ENCODE assay signal across 8 cellular contexts in genomic region chr15:78709263-78709882, GRCh38.
DNase-seq lines count a peak whose midpoint lies in the region; ATAC-seq and TF ChIP-seq lines count a peak whose summit lies in the region.

No MANE protein-coding gene starts in this region.

- peak; percentile 71 for ATAC-seq in HG02885 (IDR thresholded peaks at IDR 0.05; ENCODE audit: poor library complexity, unreplicated experiment)
- peak; percentile 99 for ATAC-seq in activated CD8-positive, alpha-beta T cell treated with anti-CD3 and anti-CD28 coated beads for 36 hours
- no peak for ATAC-seq in HG02884 (IDR thresholded peaks at IDR 0.05; ENCODE audit: unreplicated experiment)

- intact Hi-C loops in activated CD8-positive, alpha-beta T cell treated with anti-CD3 and anti-CD28 coated beads for 36 hours (cut with micrococcal nuclease): loop anchor here (2.0 to 10.0 kb wide), 3 partner anchors 72 to 385 kb away; no protein-coding TSS in a partner anchor

- POLR2A ChIA-PET in activated CD8-positive, alpha-beta T cell treated with anti-CD3 and anti-CD28 coated beads for 36 hours (lab: Charles Lee): no interaction called here

- no peaks in the 10 kb centered on the region for H3K9me3 Mint-ChIP-seq in activated CD8-positive, alpha-beta T cell treated with anti-CD3 and anti-CD28 coated beads for 36 hours

- peak; percentile 12 for DNase-seq in DMS53 treated with DMSO at 0.1 percent for 48 hours (lab: John Stamatoyannopoulos, UW; ENCODE audit: unreplicated experiment)
- peak; percentile 44 to 84 for DNase-seq in NCI-H526 (lab: John Stamatoyannopoulos, UW)
- peak; percentile 75 for DNase-seq in activated CD8-positive, alpha-beta T cell treated with anti-CD3 and anti-CD28 coated beads for 36 hours
- peak; percentile 48 for DNase-seq in effector CD4-positive, alpha-beta T cell
- DNase-seq in mesenteric fat pad (ENCODE audit: low spot score): peak; percentile 94
- peak; percentile 40 to 42 for DNase-seq in stimulated activated CD8-positive, alpha-beta memory T cell treated with anti-CD3 and anti-CD28 coated beads, Interleukin-15, amount 100 ng/mL, for 48 hours (ENCODE audit: low read depth in 2 of 2)

- H3K4me1 Mint-ChIP-seq in activated CD8-positive, alpha-beta T cell treated with anti-CD3 and anti-CD28 coated beads for 36 hours (ENCODE audit: low read depth): peaks cover under 1% of the 10 kb centered on the region

- H3K4me3 Mint-ChIP-seq in activated CD8-positive, alpha-beta T cell treated with anti-CD3 and anti-CD28 coated beads for 36 hours: no peak overlapping the region

- TF ChIP-seq CTCF in activated CD8-positive, alpha-beta T cell treated with anti-CD3 and anti-CD28 coated beads for 36 hours (IDR thresholded peaks at IDR 0.05): peak; percentile 85

- no peaks in the 10 kb centered on the region for H3K36me3 Mint-ChIP-seq in activated CD8-positive, alpha-beta T cell treated with anti-CD3 and anti-CD28 coated beads for 36 hours (ENCODE audit: low read depth)

- CTCF ChIA-PET in activated CD8-positive, alpha-beta T cell treated with anti-CD3 and anti-CD28 coated beads for 36 hours (lab: Charles Lee): interaction anchor here (0.6 to 6.7 kb wide), 23 partner anchors 9 to 424 kb away, joined by 3 to 61 read pairs (median 4); partner anchors contain the start of gene CHRNB4

- peaks cover 18% of the 10 kb centered on the region for H3K27me3 Mint-ChIP-seq in activated CD8-positive, alpha-beta T cell treated with anti-CD3 and anti-CD28 coated beads for 36 hours

- H3K27ac Mint-ChIP-seq in activated CD8-positive, alpha-beta T cell treated with anti-CD3 and anti-CD28 coated beads for 36 hours: no peak overlapping the region

Comparison
In these comparisons a context has a peak if more than half of its experiments do, and no peak if none do; other contexts are left out.
1. DNase-seq: peak in every context shown above with its lines; median percentile 94 in mesenteric fat pad; 75 in activated CD8-positive, alpha-beta T cell treated with anti-CD3 and anti-CD28 coated beads for 36 hours; 64 in NCI-H526; 48 in effector CD4-positive, alpha-beta T cell; 41 in stimulated activated CD8-positive, alpha-beta memory T cell treated with anti-CD3 and anti-CD28 coated beads, Interleukin-15, amount 100 ng/mL, for 48 hours; 12 in DMS53 treated with DMSO at 0.1 percent for 48 hours.